8 cellular contexts compared by ENCODE assay signal in genomic region chr3:197305854-197306253, GRCh38. TPM values are rescaled to one million over a fixed set of nuclear protein-coding genes. Genes with fewer than 3 reads are reported as not detected.
DNase-seq lines count a peak whose midpoint lies in the region; ATAC-seq and TF ChIP-seq lines count a peak whose summit lies in the region.

No MANE protein-coding gene starts in this region.

- WGBS in mammary epithelial cell (ENCODE audit: low coverage, missing lambda C conversion rate), result 13% methylated on average over 1 of the region's 1 CpG

- CTCF ChIA-PET in BJ (lab: Yijun Ruan, JAX) (interaction anchor here (1.2 to 2.5 kb wide), 2 partner anchors 49 to 204 kb away, joined by 3 to 5 read pairs; no protein-coding TSS in a partner anchor), mammary epithelial cell (lab: Charles Lee; ENCODE audit: low non-redundant PET) (no interaction called here)

- no peak for TF ChIP-seq CTCF in BJ (IDR thresholded peaks at IDR 0.05; ENCODE audit: insufficient read depth, low read depth, low read length)
- no peak for TF ChIP-seq CTCF in mammary epithelial cell (conservative IDR thresholded peaks at IDR 0.05 in 1 of 2, IDR thresholded peaks at IDR 0.05 in 1 of 2; ENCODE audit: extremely low read depth in 1 of 2, insufficient read depth in 1 of 2, low read depth in 1 of 2, low read length in 2 of 2)

- intact Hi-C loops in mammary epithelial cell (cut with micrococcal nuclease), result loop anchor here (1.0 kb wide), 1 partner anchor 8 kb away; the partner anchor contains the start of gene DLG1

- peak; percentile 77 for ATAC-seq in GM19324 (IDR thresholded peaks at IDR 0.05; ENCODE audit: low FRiP score, unreplicated experiment)
- peak; percentile 84 for ATAC-seq in HG03139 (IDR thresholded peaks at IDR 0.05; ENCODE audit: unreplicated experiment)

- in situ Hi-C loops in mammary epithelial cell (cut with MboI; ENCODE audit: low sequenced_read_pairs in 2 of 2), result no loop called here

- H4K20me1 ChIP-seq in mammary epithelial cell (ENCODE audit: insufficient read depth, low read length), result no peaks in the 10 kb centered on the region

- H3K27ac ChIP-seq in mammary epithelial cell (ENCODE audit: insufficient read depth, low read depth, low read length), result peak overlapping the region; percentile 66

- dilution Hi-C loops in mammary epithelial cell (cut with HindIII; ENCODE audit: low sequenced_read_pairs), result loop anchor here (10.0 kb wide), 1 partner anchor 61 kb away; no protein-coding TSS in a partner anchor

- DNase-seq in BJ (ENCODE audit: low read depth) (peak; percentile 79), mammary epithelial cell (peak; percentile 32), NCI-H1048 (lab: John Stamatoyannopoulos, UW) (no peak), SHP77 treated with DMSO at 0.1 percent for 48 hours (lab: John Stamatoyannopoulos, UW) (no peak)
- DNase-seq in activated effector memory CD4-positive, alpha-beta T cell treated with anti-CD3 and anti-CD28 coated beads, Interleukin-2, amount 50 U/mL, for 16 hours, result no peak
- no peak for DNase-seq in stimulated activated CD8-positive, alpha-beta memory T cell treated with anti-CD3 and anti-CD28 coated beads, Interleukin-4, amount 100 ng/mL, for 48 hours

- POLR2A ChIA-PET in BJ (lab: Charles Lee), result no interaction called here

- H3K27me3 ChIP-seq in BJ (ENCODE audit: control insufficient read depth, insufficient read depth, low read length), result no peaks in the 10 kb centered on the region
- no peaks in the 10 kb centered on the region for H3K27me3 ChIP-seq in mammary epithelial cell (ENCODE audit: insufficient read depth, low read length)

- H3K4me3 ChIP-seq in BJ (ENCODE audit: low read depth, low read length), result no peak overlapping the region
- no peak overlapping the region for H3K4me3 ChIP-seq in mammary epithelial cell (replicated peaks in 1 of 3; ENCODE audit: insufficient read depth in 1 of 3, low read depth in 2 of 3, low read length in 3 of 3)

- H3K79me2 ChIP-seq in mammary epithelial cell (ENCODE audit: insufficient read depth, low read length), result no peaks in the 10 kb centered on the region

- BruUV-seq in mammary epithelial cell (replicated peaks; lab: Mats Ljungman, UMichigan), result no TSS peak

- no peaks in the 10 kb centered on the region for H3K9me3 ChIP-seq in mammary epithelial cell (replicated peaks; ENCODE audit: insufficient read depth, low read length)

- H3K4me1 ChIP-seq in mammary epithelial cell (ENCODE audit: insufficient read depth, low read length), result peaks cover 57% of the 10 kb centered on the region

- H3K36me3 ChIP-seq in BJ (ENCODE audit: control insufficient read depth, insufficient read depth, low read length) (no peaks in the 10 kb centered on the region), mammary epithelial cell (ENCODE audit: insufficient read depth, low read length) (no peaks in the 10 kb centered on the region)

- peak overlapping the region; percentile 74 for H3K4me2 ChIP-seq in mammary epithelial cell (ENCODE audit: insufficient read depth, low read depth, low read length)

- peak overlapping the region; percentile 63 for H2AFZ ChIP-seq in mammary epithelial cell (ENCODE audit: low read depth, low read length)

- no peak overlapping the region for H3K9ac ChIP-seq in mammary epithelial cell (ENCODE audit: insufficient read depth, low read length)

RNA-seq across cellular contexts. Expression of gene DLG1, which starts 7.4 kb away (rescaled TPM):
- polyA plus RNA-seq in BJ (2011; rRNA removed), result 40.4 and 79.8 TPM in 2 replicates
- 72.2 and 79.1 TPM in 2 replicates for polyA minus RNA-seq in BJ (2011; rRNA and poly(A)+ RNA removed)
- total RNA-seq in mammary epithelial cell, result 100 to 1,000 TPM; 115 to 157 TPM
- 32.9 TPM for polyA plus RNA-seq in mammary epithelial cell
- polyA minus RNA-seq in mammary epithelial cell, result 172 TPM

Comparison
In these comparisons a context has a peak if more than half of its experiments do, and no peak if none do; other contexts are left out.
1. DNase-seq: peak in BJ (single experiment) and mammary epithelial cell (single experiment); none in activated effector memory CD4-positive, alpha-beta T cell treated with anti-CD3 and anti-CD28 coated beads, Interleukin-2, amount 50 U/mL, for 16 hours (single experiment), NCI-H1048 (single experiment), SHP77 treated with DMSO at 0.1 percent for 48 hours (single experiment) and stimulated activated CD8-positive, alpha-beta memory T cell treated with anti-CD3 and anti-CD28 coated beads, Interleukin-4, amount 100 ng/mL, for 48 hours (single experiment).